In genomic region chr4:153346031-153346430, GRCh38 we compare ENCODE assay signal across 10 cellular contexts. TPM values are rescaled to one million over a fixed set of nuclear protein-coding genes. Genes with fewer than 3 reads are reported as not detected.
DNase-seq lines count a peak whose midpoint lies in the region; ATAC-seq, FAIRE-seq and TF ChIP-seq lines count a peak whose summit lies in the region.
"Had no signal": no experiment of that assay in that cellular context is flagged by ENCODE, and none has a peak within 500 bp of the region (broad histone marks: within the 10 kb centered on the region; RNA-seq: fewer than 3 reads in every experiment).

No MANE protein-coding gene starts in this region.

- H3K27ac Mint-ChIP-seq in stimulated activated naive CD8-positive, alpha-beta T cell treated with anti-CD3 and anti-CD28 coated beads, Interleukin-15, Interleukin-2, amounts not matched to agents 100 ng/mL and 50 ng/mL, for 24 hours: peak overlapping the region; percentile 95

- no peaks in the 10 kb centered on the region for H3K27me3 ChIP-seq in iPS-15b (ENCODE audit: control insufficient read depth, insufficient read depth, low read length)

- H3K4me1 ChIP-seq in iPS-15b (ENCODE audit: control insufficient read depth, insufficient read depth, low read length): no peaks in the 10 kb centered on the region

- H3K36me3 ChIP-seq in iPS-15b (ENCODE audit: control insufficient read depth, insufficient read depth, low read length): no peaks in the 10 kb centered on the region

- no peaks in the 10 kb centered on the region for H3K9me3 ChIP-seq in iPS-15b (ENCODE audit: control insufficient read depth, insufficient read depth, low read length)

- no peaks in the 10 kb centered on the region for H3K9me3 Mint-ChIP-seq in stimulated activated naive CD8-positive, alpha-beta T cell treated with anti-CD3 and anti-CD28 coated beads, Interleukin-15, Interleukin-2, amounts not matched to agents 100 ng/mL and 50 ng/mL, for 24 hours

- intact Hi-C loops in sciatic nerve (cut with DNase I): no loop called here

- H3K36me3 Mint-ChIP-seq in stimulated activated naive CD8-positive, alpha-beta T cell treated with anti-CD3 and anti-CD28 coated beads, Interleukin-15, Interleukin-2, amounts not matched to agents 100 ng/mL and 50 ng/mL, for 24 hours (ENCODE audit: low read depth): peaks cover 27% of the 10 kb centered on the region

- peaks cover 13% of the 10 kb centered on the region for H3K27me3 Mint-ChIP-seq in stimulated activated naive CD8-positive, alpha-beta T cell treated with anti-CD3 and anti-CD28 coated beads, Interleukin-15, Interleukin-2, amounts not matched to agents 100 ng/mL and 50 ng/mL, for 24 hours

- FAIRE-seq in HTR-8/SVneo (lab: Jason Lieb, UNC): no peak

- no peak for ATAC-seq in stimulated activated naive CD8-positive, alpha-beta T cell treated with anti-CD3 and anti-CD28 coated beads, Interleukin-15, Interleukin-2, amounts not matched to agents 100 U/mL and 50 U/mL, for 24 hours
- ATAC-seq in sciatic nerve: no peak

- no peak for DNase-seq in stimulated activated naive CD8-positive, alpha-beta T cell treated with anti-CD3 and anti-CD28 coated beads, Interleukin-15, Interleukin-2, amounts not matched to agents 100 U/mL and 50 U/mL, for 24 hours
- DNase-seq in KG1 (lab: John Stamatoyannopoulos, UW) (no peak), DMS79 treated with DMSO at 0.1 percent for 48 hours (lab: John Stamatoyannopoulos, UW) (no peak), HTR-8/SVneo (ENCODE audit: insufficient read length, low spot score) (no peak), sciatic nerve (ENCODE audit: low spot score) (no peak)
- DNase-seq: activated CD4-positive, CD25-positive, alpha-beta regulatory T cell treated with anti-CD3 and anti-CD28 coated beads, Interleukin-2, amount 50 U/mL, for 72 hours; NCI-H2081 treated with DMSO at 0.1 percent for 48 hours had no signal

- peak overlapping the region; percentile 98 for H3K4me3 Mint-ChIP-seq in stimulated activated naive CD8-positive, alpha-beta T cell treated with anti-CD3 and anti-CD28 coated beads, Interleukin-15, Interleukin-2, amounts not matched to agents 100 ng/mL and 50 ng/mL, for 24 hours

- TF ChIP-seq CTCF in WI38 (IDR thresholded peaks at IDR 0.05; ENCODE audit: low read depth, low read length): no peak

- peak overlapping the region; percentile 96 for H3K9ac ChIP-seq in iPS-15b (ENCODE audit: low read depth, low read length)

- peaks cover 36% of the 10 kb centered on the region for H3K4me1 Mint-ChIP-seq in stimulated activated naive CD8-positive, alpha-beta T cell treated with anti-CD3 and anti-CD28 coated beads, Interleukin-15, Interleukin-2, amounts not matched to agents 100 ng/mL and 50 ng/mL, for 24 hours (ENCODE audit: low read depth)

- H3K4me3 ChIP-seq in WI38 (ENCODE audit: low read depth, low read length): peak overlapping the region; percentile 87; the same call in 1 of the 2 replicates
- peak overlapping the region; percentile 81 for H3K4me3 ChIP-seq in iPS-15b (ENCODE audit: low read depth, low read length)

RNA-seq across cellular contexts. Expression of gene MND1, which starts 1.5 kb away (rescaled TPM):
- not detected for total RNA-seq in sciatic nerve
